Comparison of ENCODE assay signal across 24 cellular contexts in the genomic region with DNA sequence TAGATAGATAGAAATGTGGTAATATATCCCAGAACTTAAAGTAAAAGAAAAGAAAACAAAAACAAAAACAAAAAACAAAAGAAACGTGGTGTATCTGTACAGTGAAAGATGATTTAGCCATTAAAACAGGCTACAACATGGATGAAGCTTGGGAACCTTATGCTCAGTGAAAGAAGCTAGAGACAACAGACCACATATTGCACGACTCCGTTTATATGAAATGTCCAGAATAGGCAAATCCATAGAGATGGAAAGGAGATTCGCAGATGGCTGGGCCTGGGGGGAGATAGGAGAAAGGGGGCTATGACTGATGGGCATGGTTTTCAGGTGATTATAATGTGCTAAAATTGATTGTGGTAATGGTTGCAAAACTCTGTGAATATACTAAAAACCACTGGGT.
"Had no signal": no experiment of that assay in that cellular context is flagged by ENCODE, and none has a peak within 500 bp of the region (broad histone marks: within the 10 kb centered on the region; RNA-seq: fewer than 3 reads in every experiment).

No MANE protein-coding gene starts in this region.

- H3K27ac Mint-ChIP-seq: dendritic cell treated with granulocyte-macrophage colony-stimulating factor and Interleukin-4, amounts not matched to agents 40 ng/mL and 50 ng/mL, for 4 days; effector memory CD8-positive, alpha-beta T cell; endodermal cell had no signal

- ATAC-seq: effector memory CD8-positive, alpha-beta T cell; foreskin keratinocyte; gastroesophageal sphincter; heart right ventricle; lower lobe of right lung; mucosa of descending colon had no signal

- H3K27ac ChIP-seq: colonic mucosa, epithelial cell of prostate, foreskin keratinocyte, heart right ventricle, left lung, lower lobe of right lung had no signal

- FAIRE-seq: endometrium, frontal cortex, islet of Langerhans, keratinocyte had no signal

- DNase-seq: cerebellar nuclear complex; colonic mucosa; cortex of kidney; effector CD8-positive, alpha-beta T cell; effector memory CD8-positive, alpha-beta T cell; foreskin keratinocyte; head of caudate nucleus; heart right ventricle; hippocampal formation; left cardiac atrium; left lung; lower lobe of right lung; mesenchymal stem cell; mucosa of descending colon had no signal

- H3K36me3 ChIP-seq: colonic mucosa, esophagus muscularis mucosa, gastroesophageal sphincter, heart right ventricle, left lung, lower lobe of right lung had no signal

- H3K4me3 ChIP-seq: colonic mucosa, esophagus muscularis mucosa, gastroesophageal sphincter, heart right ventricle, left lung, lower lobe of right lung, mucosa of descending colon had no signal

- H3K9me3 ChIP-seq: colonic mucosa, esophagus muscularis mucosa, gastroesophageal sphincter, heart right ventricle, left lung, lower lobe of right lung, mucosa of descending colon had no signal

- H3K9me3 Mint-ChIP-seq: dendritic cell treated with granulocyte-macrophage colony-stimulating factor and Interleukin-4, amounts not matched to agents 40 ng/mL and 50 ng/mL, for 4 days; effector memory CD8-positive, alpha-beta T cell; mesothelial cell of epicardium had no signal

- H3K4me3 Mint-ChIP-seq: dendritic cell treated with granulocyte-macrophage colony-stimulating factor and Interleukin-4, amounts not matched to agents 40 ng/mL and 50 ng/mL, for 4 days; effector memory CD8-positive, alpha-beta T cell; endodermal cell; mesothelial cell of epicardium had no signal

- H3K27me3 ChIP-seq: colonic mucosa, esophagus muscularis mucosa, gastroesophageal sphincter, left lung had no signal

- H3K4me1 ChIP-seq: colonic mucosa, foreskin keratinocyte, heart right ventricle, lower lobe of right lung had no signal
